ENCODE assay signal across 8 cellular contexts in genomic region chr11:128630367-128631230, GRCh38. TPM values are rescaled to one million over a fixed set of nuclear protein-coding genes. Genes with fewer than 3 reads are reported as not detected.
DNase-seq lines count a peak whose midpoint lies in the region; ATAC-seq and TF ChIP-seq lines count a peak whose summit lies in the region.

No MANE protein-coding gene starts in this region.

- no peak for TF ChIP-seq EP300 in neural cell (conservative IDR thresholded peaks at IDR 0.05; ENCODE audit: poor library complexity, severe bottlenecking)

- DNase-seq in COLO668 (lab: John Stamatoyannopoulos, UW; ENCODE audit: unreplicated experiment) = peak; percentile 87
- peak; percentile 67 for DNase-seq in HPDE6-E6E7 (ENCODE audit: extremely low spot score)
- peak; percentile 95 for DNase-seq in OCI-LY7 (ENCODE audit: low spot score)
- DNase-seq in activated T-cell treated with anti-CD3 and anti-CD28 coated beads for 48 hours (ENCODE audit: low read depth) = peak; percentile 86
- peak; percentile 44 for DNase-seq in esophagus squamous epithelium (lab: John Stamatoyannopoulos, UW)
- DNase-seq in stimulated activated naive CD8-positive, alpha-beta T cell treated with anti-CD3 and anti-CD28 coated beads, Interleukin-15, Interleukin-2, amounts not matched to agents 100 U/mL and 50 U/mL, for 24 hours = peak; percentile 94

- H3K4me3 ChIP-seq in OCI-LY7 (ENCODE audit: low read depth, low read length, poor library complexity, severe bottlenecking) = peak overlapping the region; percentile 3
- no peak overlapping the region for H3K4me3 ChIP-seq in esophagus squamous epithelium
- H3K4me3 ChIP-seq in neural cell (ENCODE audit: low read length) = no peak overlapping the region

- H3K9me3 ChIP-seq in OCI-LY7 (ENCODE audit: low read length) (no peaks in the 10 kb centered on the region), esophagus squamous epithelium (no peaks in the 10 kb centered on the region), neural cell (ENCODE audit: low read length) (no peaks in the 10 kb centered on the region)

- no peaks in the 10 kb centered on the region for H3K27me3 ChIP-seq in esophagus squamous epithelium
- H3K27me3 ChIP-seq in neural cell (ENCODE audit: insufficient read depth, low read depth, low read length) = no peaks in the 10 kb centered on the region

- no peaks in the 10 kb centered on the region for H3F3A ChIP-seq in neural cell (ENCODE audit: insufficient read depth, low read length, poor library complexity, severe bottlenecking)

- no peak for TF ChIP-seq POLR2A in esophagus squamous epithelium (IDR thresholded peaks at IDR 0.05)

- peak overlapping the region; percentile 90 for H2AFZ ChIP-seq in OCI-LY7 (ENCODE audit: low read length)
- no peak overlapping the region for H2AFZ ChIP-seq in neural cell (ENCODE audit: low read depth, low read length)

- H3K79me2 ChIP-seq in OCI-LY7 (ENCODE audit: insufficient read depth, low read depth, low read length) = no peaks in the 10 kb centered on the region; the same call in 1 of the 2 replicates
- H3K79me2 ChIP-seq in neural cell (replicated peaks; ENCODE audit: insufficient read depth, low read length) = no peaks in the 10 kb centered on the region

- POLR2A ChIA-PET in OCI-LY7 (lab: Charles Lee) = interaction anchor here (0.7 to 16.8 kb wide), 29 partner anchors 8 to 470 kb away, joined by 3 to 631 read pairs (median 4); no protein-coding TSS in a partner anchor

- H3K4me2 ChIP-seq in OCI-LY7 (ENCODE audit: low read length) = peak overlapping the region; percentile 74
- H3K4me2 ChIP-seq in neural cell (ENCODE audit: low read length) = no peak overlapping the region

- BruUV-seq in OCI-LY7 (replicated peaks; lab: Mats Ljungman, UMichigan) = no TSS peak

- intact Hi-C loops in OCI-LY7 (cut with micrococcal nuclease; ENCODE audit: unreplicated experiment) = loop anchor here (1.0 to 10.0 kb wide), 13 partner anchors 26 to 596 kb away; partner anchors contain the start of gene FLI1
- intact Hi-C loops in esophagus squamous epithelium (cut with DNase I) = loop anchor here (10.0 kb wide), 1 partner anchor 456 kb away; no protein-coding TSS in a partner anchor

- no peak overlapping the region for H3K9ac ChIP-seq in neural cell (ENCODE audit: low read length)

- ATAC-seq in GM19463 (IDR thresholded peaks at IDR 0.05; ENCODE audit: unreplicated experiment) = peak; percentile 42
- ATAC-seq in stimulated activated naive CD8-positive, alpha-beta T cell treated with anti-CD3 and anti-CD28 coated beads, Interleukin-15, Interleukin-2, amounts not matched to agents 100 U/mL and 50 U/mL, for 24 hours = peak; percentile 77

- peaks cover 71% of the 10 kb centered on the region for H3K4me1 ChIP-seq in OCI-LY7 (ENCODE audit: insufficient read depth, low read length, poor library complexity, severe bottlenecking)
- H3K4me1 ChIP-seq in esophagus squamous epithelium = peaks cover 0 to 24% (median 7%) of the 10 kb centered on the region in 3 donors

- peak; percentile 77 for TF ChIP-seq RAD21 in neural cell (conservative IDR thresholded peaks at IDR 0.05)

- H3K27ac ChIP-seq in OCI-LY7 (ENCODE audit: low read depth, low read length, poor library complexity, severe bottlenecking) (peak overlapping the region; percentile 97), esophagus squamous epithelium (peak overlapping the region in 1 of 4 donors; percentile 34), neural cell (ENCODE audit: low read length) (no peak overlapping the region)

- peak; percentile 99 for TF ChIP-seq CTCF in OCI-LY7 (conservative IDR thresholded peaks at IDR 0.05; ENCODE audit: low read length)
- TF ChIP-seq CTCF in esophagus squamous epithelium (IDR thresholded peaks at IDR 0.05) = peak; percentile 81 to 94 (median 92)
- TF ChIP-seq CTCF in neural cell (IDR thresholded peaks at IDR 0.05; ENCODE audit: poor library complexity, severe bottlenecking) = peak; percentile 70

- H4K20me1 ChIP-seq in OCI-LY7 (ENCODE audit: insufficient read depth, low read length) = no peaks in the 10 kb centered on the region
- H4K20me1 ChIP-seq in neural cell (ENCODE audit: insufficient read depth) = no peaks in the 10 kb centered on the region

- 21 to 32% methylated on average over 12 of the region's 12 CpGs for WGBS in esophagus squamous epithelium, 2 donors

- no peaks in the 10 kb centered on the region for H3K36me3 ChIP-seq in OCI-LY7 (ENCODE audit: insufficient read depth, low read length)
- no peaks in the 10 kb centered on the region for H3K36me3 ChIP-seq in esophagus squamous epithelium
- H3K36me3 ChIP-seq in neural cell (ENCODE audit: insufficient read depth, low read length) = no peaks in the 10 kb centered on the region

- CTCF ChIA-PET in OCI-LY7 (lab: Charles Lee; ENCODE audit: unreplicated experiment) = interaction anchor here (0.6 to 4.6 kb wide), 32 partner anchors 8 to 473 kb away, joined by 3 to 78 read pairs (median 4); no protein-coding TSS in a partner anchor

- H3K9me2 ChIP-seq in OCI-LY7 (ENCODE audit: insufficient read depth, low read length) (no peaks in the 10 kb centered on the region), neural cell (ENCODE audit: insufficient read depth, low read length) (no peaks in the 10 kb centered on the region)

TF ChIP-seq in neural cell, 6 proteins besides CTCF, POLR2A, EP300 and RAD21:
- TF ChIP-seq SMC3 (conservative IDR thresholded peaks at IDR 0.05; ENCODE audit: poor library complexity) (peak; percentile 76), MXI1 (conservative IDR thresholded peaks at IDR 0.05; ENCODE audit: poor library complexity, severe bottlenecking) (no peak), EZH2 (IDR thresholded peaks at IDR 0.05; ENCODE audit: borderline replicate concordance, insufficient read depth, low read length, poor library complexity, severe bottlenecking) (no peak), REST (IDR thresholded peaks at IDR 0.05; ENCODE audit: borderline replicate concordance) (no peak)

RNA-seq across cellular contexts. Expression of gene ETS1, which starts 43.2 kb away (rescaled TPM):
- 203 and 210 TPM in 2 replicates for total RNA-seq in OCI-LY7 (2014; rRNA removed; shearing (Covaris generic))
- total RNA-seq in OCI-LY7 (2022) (466 and 503 TPM in 2 replicates), esophagus squamous epithelium (10 to 100 TPM in 3 of 4 donors, 1 to 10 TPM in 1; 3.4 to 37.0 (median 16.4) TPM)
- 0.06 and 0.42 TPM in 2 replicates for polyA plus RNA-seq in neural cell
- 0.49 and 1.2 TPM in 2 replicates for polyA minus RNA-seq in neural cell

Comparison
In these comparisons a context has a peak if more than half of its experiments do, and no peak if none do; other contexts are left out.
1. DNase-seq: peak in every context shown above with its lines; median percentile 95 in OCI-LY7; 94 in stimulated activated naive CD8-positive, alpha-beta T cell treated with anti-CD3 and anti-CD28 coated beads, Interleukin-15, Interleukin-2, amounts not matched to agents 100 U/mL and 50 U/mL, for 24 hours; 87 in COLO668; 86 in activated T-cell treated with anti-CD3 and anti-CD28 coated beads for 48 hours; 67 in HPDE6-E6E7; 44 in esophagus squamous epithelium.
2. RNA of gene ETS1, which starts 43.2 kb away (total RNA-seq): 203 to 503 TPM in OCI-LY7; 3.4 to 37.0 TPM in esophagus squamous epithelium; every median in the first group is over 4 times any median in the second.
3. Peak in every context shown above with its lines, with median percentiles within 50 percentile points of each other: CTCF ChIP-seq.